In the genomic region with DNA sequence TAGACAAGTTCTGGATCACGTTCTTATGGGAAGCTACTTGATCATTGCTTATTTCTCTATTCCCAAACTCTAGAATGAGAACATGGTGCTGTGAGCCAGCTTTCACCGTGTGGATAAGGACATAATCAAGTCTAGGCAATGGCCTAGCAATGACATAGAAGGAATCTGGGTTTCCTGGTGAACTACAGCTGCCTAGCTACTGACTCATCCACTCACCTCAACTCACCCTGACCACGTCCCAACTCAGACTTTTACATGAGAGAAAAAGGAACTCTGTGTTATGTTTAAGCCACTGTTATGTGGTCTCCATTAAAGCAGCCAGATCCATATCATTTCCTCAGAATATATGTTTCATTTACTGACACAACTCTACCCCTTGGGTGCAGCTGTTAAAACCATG, we compare ENCODE assay signal across 1 cellular context.
TF ChIP-seq lines count a peak whose summit lies in the region.

No MANE protein-coding gene starts in this region.

TF ChIP-seq in SK-N-SH treated with all-trans-retinoic acid at 6 μM for 48 hours, 23 proteins besides CTCF, POLR2A, EP300 and RAD21 (continued from another document):
- TF ChIP-seq, protein P1, sequence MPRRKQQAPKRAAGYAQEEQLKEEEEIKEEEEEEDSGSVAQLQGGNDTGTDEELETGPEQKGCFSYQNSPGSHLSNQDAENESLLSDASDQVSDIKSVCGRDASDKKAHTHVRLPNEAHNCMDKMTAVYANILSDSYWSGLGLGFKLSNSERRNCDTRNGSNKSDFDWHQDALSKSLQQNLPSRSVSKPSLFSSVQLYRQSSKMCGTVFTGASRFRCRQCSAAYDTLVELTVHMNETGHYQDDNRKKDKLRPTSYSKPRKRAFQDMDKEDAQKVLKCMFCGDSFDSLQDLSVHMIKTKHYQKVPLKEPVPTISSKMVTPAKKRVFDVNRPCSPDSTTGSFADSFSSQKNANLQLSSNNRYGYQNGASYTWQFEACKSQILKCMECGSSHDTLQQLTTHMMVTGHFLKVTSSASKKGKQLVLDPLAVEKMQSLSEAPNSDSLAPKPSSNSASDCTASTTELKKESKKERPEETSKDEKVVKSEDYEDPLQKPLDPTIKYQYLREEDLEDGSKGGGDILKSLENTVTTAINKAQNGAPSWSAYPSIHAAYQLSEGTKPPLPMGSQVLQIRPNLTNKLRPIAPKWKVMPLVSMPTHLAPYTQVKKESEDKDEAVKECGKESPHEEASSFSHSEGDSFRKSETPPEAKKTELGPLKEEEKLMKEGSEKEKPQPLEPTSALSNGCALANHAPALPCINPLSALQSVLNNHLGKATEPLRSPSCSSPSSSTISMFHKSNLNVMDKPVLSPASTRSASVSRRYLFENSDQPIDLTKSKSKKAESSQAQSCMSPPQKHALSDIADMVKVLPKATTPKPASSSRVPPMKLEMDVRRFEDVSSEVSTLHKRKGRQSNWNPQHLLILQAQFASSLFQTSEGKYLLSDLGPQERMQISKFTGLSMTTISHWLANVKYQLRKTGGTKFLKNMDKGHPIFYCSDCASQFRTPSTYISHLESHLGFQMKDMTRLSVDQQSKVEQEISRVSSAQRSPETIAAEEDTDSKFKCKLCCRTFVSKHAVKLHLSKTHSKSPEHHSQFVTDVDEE (CRISPR knock-in tag; IDR thresholded peaks at IDR 0.05) = no peak
- TF ChIP-seq CSDC2 (CRISPR knock-in tag; IDR thresholded peaks at IDR 0.05) = no peak
- TF ChIP-seq, protein P2, sequence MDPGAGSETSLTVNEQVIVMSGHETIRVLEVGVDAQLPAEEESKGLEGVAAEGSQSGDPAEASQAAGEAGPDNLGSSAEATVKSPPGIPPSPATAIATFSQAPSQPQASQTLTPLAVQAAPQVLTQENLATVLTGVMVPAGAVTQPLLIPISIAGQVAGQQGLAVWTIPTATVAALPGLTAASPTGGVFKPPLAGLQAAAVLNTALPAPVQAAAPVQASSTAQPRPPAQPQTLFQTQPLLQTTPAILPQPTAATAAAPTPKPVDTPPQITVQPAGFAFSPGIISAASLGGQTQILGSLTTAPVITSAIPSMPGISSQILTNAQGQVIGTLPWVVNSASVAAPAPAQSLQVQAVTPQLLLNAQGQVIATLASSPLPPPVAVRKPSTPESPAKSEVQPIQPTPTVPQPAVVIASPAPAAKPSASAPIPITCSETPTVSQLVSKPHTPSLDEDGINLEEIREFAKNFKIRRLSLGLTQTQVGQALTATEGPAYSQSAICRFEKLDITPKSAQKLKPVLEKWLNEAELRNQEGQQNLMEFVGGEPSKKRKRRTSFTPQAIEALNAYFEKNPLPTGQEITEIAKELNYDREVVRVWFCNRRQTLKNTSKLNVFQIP (CRISPR knock-in tag; IDR thresholded peaks at IDR 0.05; ENCODE audit: borderline replicate concordance, low read depth) = no peak
- TF ChIP-seq GLIS3 (CRISPR knock-in tag; IDR thresholded peaks at IDR 0.05) = no peak
